ENCODE assay signal across 15 cellular contexts in genomic region chr16:89425523-89425922, GRCh38.
DNase-seq lines count a peak whose midpoint lies in the region; ATAC-seq lines count a peak whose summit lies in the region.
"Had no signal": no experiment of that assay in that cellular context is flagged by ENCODE, and none has a peak within 500 bp of the region (broad histone marks: within the 10 kb centered on the region; RNA-seq: fewer than 3 reads in every experiment).

No MANE protein-coding gene starts in this region.

- peak overlapping the region; percentile 63 for H3K27ac Mint-ChIP-seq in activated T-helper 17 cell treated with anti-CD3 and anti-CD28 coated beads, Interleukin-2, amount 50 U/mL, for 72 hours
- peak overlapping the region in 9 of 10 donors; percentile 12 to 88 (median 68) for H3K27ac Mint-ChIP-seq in naive thymus-derived CD8-positive, alpha-beta T cell

- POLR2A ChIA-PET in naive thymus-derived CD8-positive, alpha-beta T cell (lab: Charles Lee) = interaction anchor here (1.2 kb wide), 1 partner anchor 21 kb away, joined by 6 read pairs; no protein-coding TSS in a partner anchor

- peaks cover 62% of the 10 kb centered on the region for H3K4me1 Mint-ChIP-seq in activated T-cell treated with anti-CD3 and anti-CD28 coated beads, Interleukin-2, amount 50 U/mL, for 4 hours (ENCODE audit: low read depth)
- peaks cover 51% of the 10 kb centered on the region for H3K4me1 Mint-ChIP-seq in activated T-helper 17 cell treated with anti-CD3 and anti-CD28 coated beads, Interleukin-2, amount 50 U/mL, for 72 hours
- H3K4me1 Mint-ChIP-seq in naive thymus-derived CD8-positive, alpha-beta T cell = peaks cover 39 to 65% (median 64%) of the 10 kb centered on the region in 4 donors

- H3K4me3 ChIP-seq in GM08714 (ENCODE audit: low read length) = peak overlapping the region; percentile 38; the same call in 1 of the 2 replicates

- DNase-seq in activated T-cell treated with anti-CD3 and anti-CD28 coated beads, Interleukin-2, amount 50 U/mL, for 4 hours = no peak
- DNase-seq in activated T-cell treated with anti-CD3 and anti-CD28 coated beads for 4 hours (no peak), A172 (ENCODE audit: low spot score) (no peak), SKM-1 (lab: John Stamatoyannopoulos, UW; ENCODE audit: unreplicated experiment) (no peak)
- DNase-seq in naive thymus-derived CD8-positive, alpha-beta T cell = no peak
- DNase-seq: amniotic stem cell, COR-L47, hippocampal formation, NCI-H187, NCI-H510A treated with DMSO at 0.1 percent for 48 hours, retina, SHP77 had no signal

- no peaks in the 10 kb centered on the region for H3K9me3 Mint-ChIP-seq in activated T-cell treated with anti-CD3 and anti-CD28 coated beads, Interleukin-2, amount 50 U/mL, for 4 hours
- no peaks in the 10 kb centered on the region for H3K9me3 Mint-ChIP-seq in activated T-helper 17 cell treated with anti-CD3 and anti-CD28 coated beads, Interleukin-2, amount 50 U/mL, for 72 hours
- peaks cover 0 to 2% (median 0%) of the 10 kb centered on the region in 9 donors for H3K9me3 Mint-ChIP-seq in naive thymus-derived CD8-positive, alpha-beta T cell

- peaks cover 11% of the 10 kb centered on the region for H3K36me3 Mint-ChIP-seq in activated T-cell treated with anti-CD3 and anti-CD28 coated beads, Interleukin-2, amount 50 U/mL, for 4 hours (ENCODE audit: insufficient read depth)
- peaks cover 59% of the 10 kb centered on the region for H3K36me3 Mint-ChIP-seq in activated T-helper 17 cell treated with anti-CD3 and anti-CD28 coated beads, Interleukin-2, amount 50 U/mL, for 72 hours (ENCODE audit: low read depth)
- peaks cover 0 to 44% (median 0%) of the 10 kb centered on the region in 3 donors for H3K36me3 Mint-ChIP-seq in naive thymus-derived CD8-positive, alpha-beta T cell

- ATAC-seq in activated T-cell treated with anti-CD3 and anti-CD28 coated beads, Interleukin-2, amount 50 U/mL, for 4 hours = no peak
- ATAC-seq in activated T-helper 17 cell treated with anti-CD3 and anti-CD28 coated beads, Interleukin-2, amount 50 U/mL, for 72 hours (replicated peaks) = no peak
- ATAC-seq in naive thymus-derived CD8-positive, alpha-beta T cell = no peak
- ATAC-seq in HG02938 (IDR thresholded peaks at IDR 0.05; ENCODE audit: unreplicated experiment) = no peak

- peak overlapping the region; percentile 13 for H3K4me3 Mint-ChIP-seq in activated T-cell treated with anti-CD3 and anti-CD28 coated beads, Interleukin-2, amount 50 U/mL, for 4 hours
- H3K4me3 Mint-ChIP-seq in activated T-helper 17 cell treated with anti-CD3 and anti-CD28 coated beads, Interleukin-2, amount 50 U/mL, for 72 hours = peak overlapping the region; percentile 53
- peak overlapping the region in 8 of 10 donors; percentile 18 to 65 (median 43) for H3K4me3 Mint-ChIP-seq in naive thymus-derived CD8-positive, alpha-beta T cell

- H3K27me3 Mint-ChIP-seq in activated T-cell treated with anti-CD3 and anti-CD28 coated beads, Interleukin-2, amount 50 U/mL, for 4 hours (ENCODE audit: low read depth) = no peaks in the 10 kb centered on the region
- no peaks in the 10 kb centered on the region for H3K27me3 Mint-ChIP-seq in activated T-helper 17 cell treated with anti-CD3 and anti-CD28 coated beads, Interleukin-2, amount 50 U/mL, for 72 hours
- no peaks in the 10 kb centered on the region for H3K27me3 Mint-ChIP-seq in naive thymus-derived CD8-positive, alpha-beta T cell
